ENCODE assay signal across 17 cellular contexts in genomic region chr5:143074414-143074996, GRCh38.
DNase-seq lines count a peak whose midpoint lies in the region; ATAC-seq, FAIRE-seq and TF ChIP-seq lines count a peak whose summit lies in the region.
"Had no signal": no experiment of that assay in that cellular context is flagged by ENCODE, and none has a peak within 500 bp of the region (broad histone marks: within the 10 kb centered on the region; RNA-seq: fewer than 3 reads in every experiment).

No MANE protein-coding gene starts in this region.

- H3K4me1 ChIP-seq in RWPE2 (ENCODE audit: insufficient read depth, poor library complexity, severe bottlenecking) = peaks cover 9% of the 10 kb centered on the region
- H3K4me1 ChIP-seq: HAP-1, upper lobe of left lung had no signal

- H3K9me3 ChIP-seq in RWPE2 (ENCODE audit: severe bottlenecking) = no peaks in the 10 kb centered on the region
- H3K9me3 ChIP-seq: HAP-1, ovary, upper lobe of left lung had no signal

- H3K27ac ChIP-seq in RWPE2 (ENCODE audit: poor library complexity, severe bottlenecking) = no peak overlapping the region
- H3K27ac ChIP-seq: ovary, upper lobe of left lung had no signal

- ATAC-seq in RWPE2 (ENCODE audit: low read depth) = peak; percentile 64
- ATAC-seq: sciatic nerve had no signal

- no peak for TF ChIP-seq CTCF in RWPE2 (IDR thresholded peaks at IDR 0.05; ENCODE audit: poor library complexity, severe bottlenecking)

- H3K4me3 ChIP-seq in RWPE2 (ENCODE audit: severe bottlenecking) = no peak overlapping the region
- H3K4me3 ChIP-seq: HAP-1, ovary, upper lobe of left lung had no signal

- no peaks in the 10 kb centered on the region for H3K36me3 ChIP-seq in RWPE2 (ENCODE audit: low read depth)
- H3K36me3 ChIP-seq: HAP-1, ovary, upper lobe of left lung had no signal

- no peaks in the 10 kb centered on the region for H3K27me3 ChIP-seq in RWPE2 (ENCODE audit: insufficient read depth, poor library complexity, severe bottlenecking)
- H3K27me3 ChIP-seq: ovary, upper lobe of left lung had no signal

- peak; percentile 63 for FAIRE-seq in GM12892 (lab: Jason Lieb, UNC)

- no peak for TF ChIP-seq POLR2A in GM12892 (IDR thresholded peaks at IDR 0.05; ENCODE audit: low read depth, low read length)

- DNase-seq in DMS 273 (lab: John Stamatoyannopoulos, UW; ENCODE audit: unreplicated experiment) = peak; percentile 62
- DNase-seq in GM12892 (ENCODE audit: insufficient read length) = no peak
- DNase-seq in RWPE2 (ENCODE audit: low spot score) = no peak
- peak; percentile 16 for DNase-seq in iris pigment epithelial cell (ENCODE audit: low read depth)
- DNase-seq in cardiac septum (ENCODE audit: low spot score) = no peak
- no peak for DNase-seq in NCI-H524 treated with DMSO at 0.1 percent for 48 hours (lab: John Stamatoyannopoulos, UW)
- DNase-seq in stimulated activated CD4-positive, alpha-beta T cell treated with anti-CD3 and anti-CD28 coated beads, Interleukin-2, amount 100 ng/mL, for 24 hours = no peak
- no peak for DNase-seq in mucosa of gallbladder (ENCODE audit: low spot score)
- DNase-seq: activated CD4-positive, alpha-beta T cell treated with anti-CD3 and anti-CD28 coated beads, Interleukin-2, amount 10 ng/mL, durations not matched to agents 24 days and 14 days; activated CD8-positive, alpha-beta memory T cell treated with anti-CD3 and anti-CD28 coated beads, Interleukin-2, amount 50 U/mL, for 4 hours; activated effector memory CD4-positive, alpha-beta T cell treated with Interleukin-2 at 50 U/mL for 16 hours; NCI-H187 treated with DMSO at 0.1 percent for 48 hours; ovary; T-helper 1 cell; upper lobe of left lung had no signal

- intact Hi-C loops in cardiac septum (cut with DNase I) = no loop called here

Comparison
In these comparisons a context has a peak if more than half of its experiments do, and no peak if none do; other contexts are left out.
1. DNase-seq: peak in DMS 273 (single experiment) and iris pigment epithelial cell (single experiment); none in GM12892 (single experiment), RWPE2 (single experiment), cardiac septum (single experiment), NCI-H524 treated with DMSO at 0.1 percent for 48 hours (single experiment), stimulated activated CD4-positive, alpha-beta T cell treated with anti-CD3 and anti-CD28 coated beads, Interleukin-2, amount 100 ng/mL, for 24 hours (0 of 2) and mucosa of gallbladder (single experiment).